ENCODE assay signal across 1 cellular context in the genomic region with DNA sequence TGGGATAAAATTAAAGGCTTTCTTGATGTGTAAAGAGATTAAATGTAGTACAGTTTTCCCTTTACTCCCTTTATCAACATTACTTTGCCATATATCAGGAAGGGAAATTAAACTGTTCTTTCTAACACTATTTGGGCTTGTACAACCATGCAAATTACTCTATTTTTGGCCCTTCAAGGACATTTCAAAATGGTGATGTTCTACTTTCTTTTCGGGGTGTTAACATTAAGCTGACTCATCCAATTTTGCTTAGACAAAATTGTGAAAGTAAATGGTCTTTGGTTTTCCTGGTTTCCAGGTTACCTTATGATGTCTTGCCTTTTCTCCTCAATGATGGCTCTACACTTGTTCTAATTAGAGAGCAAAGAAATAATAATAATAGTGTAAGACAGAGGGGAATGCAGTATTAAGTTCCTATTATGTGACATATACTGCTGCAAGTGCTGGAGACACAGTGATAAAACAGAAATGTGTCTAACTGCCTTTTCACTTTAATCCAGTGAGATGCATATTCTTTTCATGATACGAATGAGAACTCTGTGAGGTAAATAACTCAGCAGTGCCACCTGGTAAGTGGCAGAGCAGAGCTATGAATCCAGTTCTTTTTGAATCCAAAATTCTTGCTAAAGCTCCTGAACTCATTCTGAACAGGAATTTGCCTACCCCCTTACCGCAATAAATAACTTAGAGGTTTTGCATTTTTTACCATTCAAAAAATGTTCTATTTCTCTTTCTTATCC.
TF ChIP-seq lines count a peak whose summit lies in the region.

No MANE protein-coding gene starts in this region.

TF ChIP-seq in GM12878, 131 proteins besides CTCF, POLR2A, EP300 and RAD21:
- TF ChIP-seq MEF2B (IDR thresholded peaks at IDR 0.05; ENCODE audit: partially characterized antibody, poor library complexity, severe bottlenecking), result peak; percentile 27
- no peak for TF ChIP-seq FOXK2 (IDR thresholded peaks at IDR 0.05)
- no peak for TF ChIP-seq FOS (IDR thresholded peaks at IDR 0.05; ENCODE audit: borderline replicate concordance, extremely low read depth, insufficient read length)
- 0 out of 2 replicates have a peak, but pooled peaks have one; percentile 51 for TF ChIP-seq MEF2A (IDR thresholded peaks at IDR 0.05; ENCODE audit: insufficient read depth, low read depth, low read length)
- TF ChIP-seq, protein P1, sequence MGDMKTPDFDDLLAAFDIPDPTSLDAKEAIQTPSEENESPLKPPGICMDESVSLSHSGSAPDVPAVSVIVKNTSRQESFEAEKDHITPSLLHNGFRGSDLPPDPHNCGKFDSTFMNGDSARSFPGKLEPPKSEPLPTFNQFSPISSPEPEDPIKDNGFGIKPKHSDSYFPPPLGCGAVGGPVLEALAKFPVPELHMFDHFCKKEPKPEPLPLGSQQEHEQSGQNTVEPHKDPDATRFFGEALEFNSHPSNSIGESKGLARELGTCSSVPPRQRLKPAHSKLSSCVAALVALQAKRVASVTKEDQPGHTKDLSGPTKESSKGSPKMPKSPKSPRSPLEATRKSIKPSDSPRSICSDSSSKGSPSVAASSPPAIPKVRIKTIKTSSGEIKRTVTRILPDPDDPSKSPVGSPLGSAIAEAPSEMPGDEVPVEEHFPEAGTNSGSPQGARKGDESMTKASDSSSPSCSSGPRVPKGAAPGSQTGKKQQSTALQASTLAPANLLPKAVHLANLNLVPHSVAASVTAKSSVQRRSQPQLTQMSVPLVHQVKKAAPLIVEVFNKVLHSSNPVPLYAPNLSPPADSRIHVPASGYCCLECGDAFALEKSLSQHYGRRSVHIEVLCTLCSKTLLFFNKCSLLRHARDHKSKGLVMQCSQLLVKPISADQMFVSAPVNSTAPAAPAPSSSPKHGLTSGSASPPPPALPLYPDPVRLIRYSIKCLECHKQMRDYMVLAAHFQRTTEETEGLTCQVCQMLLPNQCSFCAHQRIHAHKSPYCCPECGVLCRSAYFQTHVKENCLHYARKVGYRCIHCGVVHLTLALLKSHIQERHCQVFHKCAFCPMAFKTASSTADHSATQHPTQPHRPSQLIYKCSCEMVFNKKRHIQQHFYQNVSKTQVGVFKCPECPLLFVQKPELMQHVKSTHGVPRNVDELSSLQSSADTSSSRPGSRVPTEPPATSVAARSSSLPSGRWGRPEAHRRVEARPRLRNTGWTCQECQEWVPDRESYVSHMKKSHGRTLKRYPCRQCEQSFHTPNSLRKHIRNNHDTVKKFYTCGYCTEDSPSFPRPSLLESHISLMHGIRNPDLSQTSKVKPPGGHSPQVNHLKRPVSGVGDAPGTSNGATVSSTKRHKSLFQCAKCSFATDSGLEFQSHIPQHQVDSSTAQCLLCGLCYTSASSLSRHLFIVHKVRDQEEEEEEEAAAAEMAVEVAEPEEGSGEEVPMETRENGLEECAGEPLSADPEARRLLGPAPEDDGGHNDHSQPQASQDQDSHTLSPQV (IDR thresholded peaks at IDR 0.05), result no peak
- no peak for TF ChIP-seq SP1 (IDR thresholded peaks at IDR 0.05; ENCODE audit: low read depth, low read length)
- no peak for TF ChIP-seq BMI1 (IDR thresholded peaks at IDR 0.05; ENCODE audit: borderline replicate concordance)
